17 cellular contexts compared by ENCODE assay signal in genomic region chr4:174429701-174430100, GRCh38.
"Had no signal": no experiment of that assay in that cellular context is flagged by ENCODE, and none has a peak within 500 bp of the region (broad histone marks: within the 10 kb centered on the region; RNA-seq: fewer than 3 reads in every experiment).

No MANE protein-coding gene starts in this region.

- ATAC-seq: left ventricle myocardium superior; stimulated activated naive B cell treated with anti-CD40 and anti-IgM and Interleukin-4, amounts not matched to agents 10 μg/mL and 1 μg/mL and 100 μg/mL, for 72 hours had no signal

- H3K27ac ChIP-seq: breast epithelium, hepatocyte, neutrophil, parathyroid adenoma, transverse colon had no signal

- DNase-seq: activated CD4-positive, alpha-beta T cell treated with anti-CD3 and anti-CD28 coated beads, Interleukin-2, amount 10 ng/mL, durations not matched to agents 7 days and 5 days; activated gamma-delta T cell treated with Interleukin-2 at 50 U/mL for 16 hours; activated naive CD8-positive, alpha-beta T cell treated with anti-CD3 and anti-CD28 coated beads for 36 hours; cerebellar nuclear complex; dermis blood vessel endothelial cell; erythroblast; left ventricle myocardium superior; mesendoderm; natural killer cell; stimulated activated CD4-positive, alpha-beta T cell treated with anti-CD3 and anti-CD28 coated beads, Interleukin-4, amount 100 ng/mL, for 1 hour; stimulated activated naive B cell treated with anti-CD40 and anti-IgM and Interleukin-4, amounts not matched to agents 10 μg/mL and 1 μg/mL and 100 μg/mL, for 72 hours; substantia nigra; transverse colon had no signal

- H3K36me3 ChIP-seq: breast epithelium, neutrophil, transverse colon had no signal

- H3K79me2 ChIP-seq: hepatocyte, parathyroid adenoma had no signal

- H3K4me2 ChIP-seq: hepatocyte had no signal

- H3K4me1 ChIP-seq: breast epithelium, parathyroid adenoma, transverse colon had no signal

- H2AFZ ChIP-seq: hepatocyte, parathyroid adenoma had no signal

- H3K9me3 ChIP-seq: breast epithelium, neutrophil, transverse colon had no signal

- H3K9ac ChIP-seq: parathyroid adenoma had no signal

- H3K27me3 ChIP-seq: breast epithelium, hepatocyte, neutrophil, transverse colon had no signal

- H3K4me3 ChIP-seq: breast epithelium, hepatocyte, transverse colon had no signal
